8 cellular contexts compared by ENCODE assay signal in genomic region chr7:128477336-128477690, GRCh38. TPM values are rescaled to one million over a fixed set of nuclear protein-coding genes. Genes with fewer than 3 reads are reported as not detected.
DNase-seq lines count a peak whose midpoint lies in the region; ATAC-seq, FAIRE-seq and TF ChIP-seq lines count a peak whose summit lies in the region.
"Not testable (repeated sequence)": the region's sequence is repeated elsewhere in the genome, so short reads cannot be mapped to it uniquely, and the experiment has no call there.

No MANE protein-coding gene starts in this region.

- not testable (repeated sequence) for H3K9me3 Mint-ChIP-seq in type B pancreatic cell

- not testable (repeated sequence) for DNase-seq in WERI-Rb-1; GM12878 (ENCODE audit: low read depth, low spot score); esophagus squamous epithelium (lab: John Stamatoyannopoulos, UW); lower leg skin (ENCODE audit: low spot score in 2 of 2); type B pancreatic cell (ENCODE audit: extremely low spot score, unreplicated experiment)

- H4K20me1 ChIP-seq in GM12878 (ENCODE audit: control insufficient read depth, insufficient read depth), result not testable (repeated sequence)

- TF ChIP-seq CTCF in WERI-Rb-1 (IDR thresholded peaks at IDR 0.05; ENCODE audit: low read depth, low read length); GM12878 (IDR thresholded peaks at IDR 0.05 in 2 of 3, conservative IDR thresholded peaks at IDR 0.05 in 1 of 3; ENCODE audit: control insufficient read depth in 2 of 3, extremely low read depth in 1 of 3, insufficient read depth in 1 of 3, low read depth in 3 of 3, low read length in 3 of 3); esophagus squamous epithelium (IDR thresholded peaks at IDR 0.05); lower leg skin (IDR thresholded peaks at IDR 0.05); parathyroid adenoma (IDR thresholded peaks at IDR 0.05); type B pancreatic cell (conservative IDR thresholded peaks at IDR 0.05): not testable (repeated sequence)

- not testable (repeated sequence) for TF ChIP-seq EP300 in GM12878 (IDR thresholded peaks at IDR 0.05; ENCODE audit: borderline replicate concordance in 1 of 2, control insufficient read depth in 1 of 2, low read depth in 2 of 2, low read length in 2 of 2)

- CTCF ChIA-PET in GM12878 (lab: Yijun Ruan, JAX), result interaction anchor here (1.1 kb wide), 1 partner anchor 385 kb away, joined by 4 read pairs; the partner anchor contains the start of gene ATP6V1F

- H3K36me3 ChIP-seq in KOPT-K1 (ENCODE audit: insufficient read depth, low read length) (peaks cover 38% of the 10 kb centered on the region), esophagus squamous epithelium (peaks cover 0 to 34% (median 0%) of the 10 kb centered on the region in 3 donors)
- not testable (repeated sequence) for H3K36me3 ChIP-seq in WERI-Rb-1; GM12878 (ENCODE audit: control insufficient read depth in 2 of 2, insufficient read depth in 2 of 2, low read length in 1 of 2); parathyroid adenoma (ENCODE audit: control insufficient read depth, insufficient read depth, low read length)

- peak overlapping the region; percentile 97 for H3K27ac Mint-ChIP-seq in type B pancreatic cell

- H3K36me3 Mint-ChIP-seq in type B pancreatic cell, result not testable (repeated sequence)

- not testable (repeated sequence) for BruUV-seq in GM12878 (replicated peaks; lab: Mats Ljungman, UMichigan)

- not testable (repeated sequence) for TF ChIP-seq RAD21 in GM12878 (IDR thresholded peaks at IDR 0.05; ENCODE audit: insufficient read depth, low read depth, low read length)

- H3K4me1 ChIP-seq in GM12878 (ENCODE audit: control insufficient read depth, insufficient read depth, low read length); parathyroid adenoma: not testable (repeated sequence)
- H3K4me1 ChIP-seq in esophagus squamous epithelium, result peaks cover 5 to 38% (median 13%) of the 10 kb centered on the region in 3 donors

- intact Hi-C loops in GM12878 (cut with micrococcal nuclease; ENCODE audit: unreplicated experiment) (loop anchor here (5.0 kb wide), 1 partner anchor 55 kb away; no protein-coding TSS in a partner anchor), lower leg skin (cut with DNase I; ENCODE audit: low total_unique reads) (loop anchor here (10.0 kb wide), 1 partner anchor 407 kb away; no protein-coding TSS in a partner anchor)
- intact Hi-C loops in esophagus squamous epithelium (cut with DNase I), result not testable (repeated sequence)

- H3K4me3 Mint-ChIP-seq in type B pancreatic cell, result peak overlapping the region; percentile 99

- H3K27ac ChIP-seq in KOPT-K1 (ENCODE audit: low read depth, low read length, poor library complexity, severe bottlenecking) (peak overlapping the region; percentile 75), WERI-Rb-1 (peak overlapping the region; percentile 87), GM12878 (ENCODE audit: control insufficient read depth, insufficient read depth) (peak overlapping the region; percentile 84), esophagus squamous epithelium (peak overlapping the region; percentile 83 to 95 (median 86)), parathyroid adenoma (peak overlapping the region; percentile 87)

- H3K4me2 ChIP-seq in GM12878 (ENCODE audit: control insufficient read depth, insufficient read depth), result peak overlapping the region; percentile 79
- peak overlapping the region; percentile 63 for H3K4me2 ChIP-seq in parathyroid adenoma (ENCODE audit: low read length)

- in situ Hi-C loops in GM12878 (cut with MboI), result not testable (repeated sequence)

- peak; percentile 17 for ATAC-seq in GM12878

- not testable (repeated sequence) for FAIRE-seq in GM12878 (lab: Jason Lieb, UNC)

- peak overlapping the region; percentile 92 for H3K9ac ChIP-seq in GM12878 (ENCODE audit: control insufficient read depth, insufficient read depth, low read length)
- not testable (repeated sequence) for H3K9ac ChIP-seq in parathyroid adenoma

- H3K9me3 ChIP-seq in KOPT-K1 (ENCODE audit: insufficient read depth, low read length, poor library complexity, severe bottlenecking); WERI-Rb-1 (ENCODE audit: severe bottlenecking); GM12878 (replicated peaks; ENCODE audit: control insufficient read depth, insufficient read depth, low read length); esophagus squamous epithelium; parathyroid adenoma (ENCODE audit: control insufficient read depth, low read length): not testable (repeated sequence)

- TF ChIP-seq POLR2A in GM12878 (IDR thresholded peaks at IDR 0.05; ENCODE audit: low read depth, low read length); esophagus squamous epithelium (IDR thresholded peaks at IDR 0.05); lower leg skin (IDR thresholded peaks at IDR 0.05): not testable (repeated sequence)

- H3K4me1 Mint-ChIP-seq in type B pancreatic cell (ENCODE audit: unreplicated experiment), result peaks cover 19% of the 10 kb centered on the region

- not testable (repeated sequence) for H3K27me3 ChIP-seq in WERI-Rb-1 (ENCODE audit: insufficient read depth, low read depth, severe bottlenecking); GM12878 (replicated peaks in 1 of 2; ENCODE audit: control insufficient read depth in 2 of 2, insufficient read depth in 2 of 2, low read length in 1 of 2); esophagus squamous epithelium; parathyroid adenoma (ENCODE audit: control insufficient read depth, insufficient read depth, low read length)

- POLR2A ChIA-PET in GM12878 (lab: Charles Lee), result not testable (repeated sequence)

- H3K79me2 ChIP-seq in GM12878 (ENCODE audit: control insufficient read depth, insufficient read depth, low read length), result peaks cover 16% of the 10 kb centered on the region
- H3K79me2 ChIP-seq in parathyroid adenoma, result not testable (repeated sequence)

- RAD21 ChIA-PET in GM12878 (lab: Charles Lee; ENCODE audit: unreplicated experiment), result not testable (repeated sequence)

- H3K4me3 ChIP-seq in GM08714 (ENCODE audit: low read length) (peak overlapping the region; percentile 97), WERI-Rb-1 (ENCODE audit: low read depth, low read length) (peak overlapping the region; percentile 88), GM12878 (peak overlapping the region; percentile 83), esophagus squamous epithelium (peak overlapping the region; percentile 56 to 87 (median 68)), lower leg skin (ENCODE audit: low read depth, poor library complexity, severe bottlenecking) (peak overlapping the region; percentile 89), parathyroid adenoma (ENCODE audit: low read depth, low read length) (peak overlapping the region; percentile 76)

- H2AFZ ChIP-seq in GM12878 (ENCODE audit: control insufficient read depth, low read depth, low read length), result not testable (repeated sequence)
- peak overlapping the region; percentile 97 for H2AFZ ChIP-seq in parathyroid adenoma

- not testable (repeated sequence) for H3K27me3 Mint-ChIP-seq in type B pancreatic cell

- WGBS in GM12878 (ENCODE audit: insufficient coverage, insufficient replicate concordance, low lambda C conversion rate, missing lambda C conversion rate), result 1% methylated on average over 4 of the region's 4 CpGs
- WGBS in esophagus squamous epithelium, 2 donors, result 3 to 6% methylated on average over 4 of the region's 4 CpGs
- WGBS in lower leg skin, 2 donors, result 4 to 5% methylated on average over 4 of the region's 4 CpGs

- SMC1A ChIA-PET in GM12878 (lab: Charles Lee; ENCODE audit: uncharacterized antibody, unreplicated experiment), result not testable (repeated sequence)

RNA-seq across cellular contexts. Expression of gene METTL2B, which starts 0.8 kb away (rescaled TPM):
- total RNA-seq in GM12878 (2013; cell fraction: nucleolus; rRNA removed), result 56.9 and 63.6 TPM in 2 replicates
- total RNA-seq in GM12878 (2014; rRNA removed) (26.8 and 29.4 TPM in 2 replicates), GM12878 (2014; rRNA removed; fragmentation: Illumina TruSeq; extraction: Trizol) (35.3 and 36.9 TPM in 2 replicates), GM12878 (2021) (27.7 and 28.1 TPM in 2 replicates), esophagus squamous epithelium (10 to 100 TPM; 20.2 to 26.6 (median 24.5) TPM), lower leg skin (10 to 100 TPM; 18.2 to 25.1 (median 19.8) TPM), type B pancreatic cell (ENCODE audit: low replicate concordance) (32.1 and 36.8 TPM in 2 replicates)
- 14.2 TPM for polyA plus RNA-seq in GM12878 (2011; ENCODE audit: low read depth)
- polyA plus RNA-seq in GM12878 (2011; rRNA removed) (36.4 and 37.8 TPM in 2 replicates), GM12878 (2014; fragmentation: Illumina TruSeq; extraction: Trizol) (36.6 and 51.7 TPM in 2 replicates), GM12878 (2014; fragmentation: Nextera tagmentation; extraction: Ambion mirVana) (10 to 100 TPM; 40.5 to 48.4 TPM), GM12878 (2014; rRNA removed) (18.9 and 20.7 TPM in 2 replicates), GM12878 (2016; fragmentation: Nextera tagmentation; extraction: Ambion mirVana) (10 to 100 TPM; 43.4 to 43.5 TPM)
- 19.7 and 23.3 TPM in 2 replicates for polyA plus RNA-seq in GM12878 (2011; cell fraction: cytosol; rRNA removed)
- polyA plus RNA-seq in GM12878 (2011; cell fraction: nucleus; rRNA removed), result 13.0 and 13.3 TPM in 2 replicates
- 12.6 and 13.7 TPM in 2 replicates for polyA plus RNA-seq in GM12878 (2012)
- 36.3 and 48.1 TPM in 2 replicates for polyA minus RNA-seq in GM12878 (2011; rRNA and poly(A)+ RNA removed)
- polyA minus RNA-seq in GM12878 (2011; cell fraction: cytosol; rRNA and poly(A)+ RNA removed), result 13.0 and 15.1 TPM in 2 replicates
- 18.3 and 38.9 TPM in 2 replicates for polyA minus RNA-seq in GM12878 (2011; cell fraction: nucleus; rRNA and poly(A)+ RNA removed)

RNA-seq across cellular contexts. Expression of gene HILPDA, which starts 21.6 kb away (rescaled TPM):
- total RNA-seq in GM12878 (2013; cell fraction: nucleolus; rRNA removed), result 232 and 244 TPM in 2 replicates
- total RNA-seq in GM12878 (2014; rRNA removed), result 15.1 and 16.4 TPM in 2 replicates
- 19.6 and 21.2 TPM in 2 replicates for total RNA-seq in GM12878 (2014; rRNA removed; fragmentation: Illumina TruSeq; extraction: Trizol)
- 12.0 and 14.1 TPM in 2 replicates for total RNA-seq in GM12878 (2021)
- polyA plus RNA-seq in GM12878 (2011; ENCODE audit: low read depth), result 22.4 TPM
- 198 and 232 TPM in 2 replicates for polyA plus RNA-seq in GM12878 (2011; rRNA removed)
- polyA plus RNA-seq in GM12878 (2011; cell fraction: cytosol; rRNA removed), result 184 and 280 TPM in 2 replicates
- 85.4 and 130 TPM in 2 replicates for polyA plus RNA-seq in GM12878 (2011; cell fraction: nucleus; rRNA removed)
- 26.2 and 86.6 TPM in 2 replicates for polyA plus RNA-seq in GM12878 (2012)
- 22.1 and 24.2 TPM in 2 replicates for polyA plus RNA-seq in GM12878 (2014; fragmentation: Illumina TruSeq; extraction: Trizol)
- polyA plus RNA-seq in GM12878 (2014; fragmentation: Nextera tagmentation; extraction: Ambion mirVana), result 10 to 100 TPM; 37.4 to 44.0 TPM
- 26.1 and 29.6 TPM in 2 replicates for polyA plus RNA-seq in GM12878 (2014; rRNA removed)
- polyA plus RNA-seq in GM12878 (2016; fragmentation: Nextera tagmentation; extraction: Ambion mirVana), result 10 to 100 TPM; 24.5 to 28.4 TPM
- polyA minus RNA-seq in GM12878 (2011; rRNA and poly(A)+ RNA removed), result 141 and 166 TPM in 2 replicates
- polyA minus RNA-seq in GM12878 (2011; cell fraction: cytosol; rRNA and poly(A)+ RNA removed), result 42.1 and 54.1 TPM in 2 replicates
- polyA minus RNA-seq in GM12878 (2011; cell fraction: nucleus; rRNA and poly(A)+ RNA removed), result 97.8 and 100.0 TPM in 2 replicates
- 10 to 100 TPM; 17.6 to 53.0 (median 21.9) TPM for total RNA-seq in esophagus squamous epithelium
- total RNA-seq in lower leg skin, result 10 to 100 TPM; 19.0 to 66.0 (median 35.8) TPM
- 26.4 and 36.0 TPM in 2 replicates for total RNA-seq in type B pancreatic cell (ENCODE audit: low replicate concordance)
